Comparison of ENCODE assay signal across 22 cellular contexts in genomic region chr2:134406716-134407115, GRCh38.
DNase-seq lines count a peak whose midpoint lies in the region; ATAC-seq and TF ChIP-seq lines count a peak whose summit lies in the region.
"Had no signal": no experiment of that assay in that cellular context is flagged by ENCODE, and none has a peak within 500 bp of the region (broad histone marks: within the 10 kb centered on the region; RNA-seq: fewer than 3 reads in every experiment).

No MANE protein-coding gene starts in this region.

- H3K9me3 Mint-ChIP-seq in activated T-cell treated with anti-CD3 and anti-CD28 coated beads, Interleukin-2, amount 50 U/mL, for 24 hours = no peaks in the 10 kb centered on the region
- no peaks in the 10 kb centered on the region for H3K9me3 Mint-ChIP-seq in activated T-cell treated with anti-CD3 and anti-CD28 coated beads, Interleukin-2, amount 50 U/mL, for 72 hours
- H3K9me3 Mint-ChIP-seq: natural killer cell treated with Interleukin-12 subunit alpha and Interleukin-12 subunit beta and Interleukin-15 and Interleukin-18, amount 100 ng/mL, for 72 hours; stimulated activated naive CD8-positive, alpha-beta T cell treated with anti-CD3 and anti-CD28 coated beads, Interleukin-15, amount 100 ng/mL, for 72 hours had no signal

- H3K9me3 ChIP-seq in mammary epithelial cell (replicated peaks; ENCODE audit: insufficient read depth, low read length) = no peaks in the 10 kb centered on the region
- H3K9me3 ChIP-seq: adrenal gland, SJSA1, thyroid gland, vagina had no signal

- no peak overlapping the region for H3K4me3 ChIP-seq in mammary epithelial cell (replicated peaks in 1 of 3; ENCODE audit: insufficient read depth in 1 of 3, low read depth in 2 of 3, low read length in 3 of 3)
- H3K4me3 ChIP-seq: adrenal gland, K562, SJSA1, thyroid gland, vagina had no signal

- no peaks in the 10 kb centered on the region for H3K27me3 ChIP-seq in mammary epithelial cell (ENCODE audit: insufficient read depth, low read length)
- H3K27me3 ChIP-seq: adrenal gland, SJSA1, thyroid gland, vagina had no signal

- peak overlapping the region; percentile 61 for H3K27ac Mint-ChIP-seq in activated T-cell treated with anti-CD3 and anti-CD28 coated beads, Interleukin-2, amount 50 U/mL, for 24 hours
- no peak overlapping the region for H3K27ac Mint-ChIP-seq in activated T-cell treated with anti-CD3 and anti-CD28 coated beads, Interleukin-2, amount 50 U/mL, for 72 hours
- H3K27ac Mint-ChIP-seq: stimulated activated naive CD8-positive, alpha-beta T cell treated with anti-CD3 and anti-CD28 coated beads, Interleukin-15, amount 100 ng/mL, for 72 hours had no signal

- peaks cover 58% of the 10 kb centered on the region for H3K4me1 ChIP-seq in mammary epithelial cell (ENCODE audit: insufficient read depth, low read length)

- no peak overlapping the region for H2AFZ ChIP-seq in mammary epithelial cell (ENCODE audit: low read depth, low read length)

- no peaks in the 10 kb centered on the region for H3K79me2 ChIP-seq in mammary epithelial cell (ENCODE audit: insufficient read depth, low read length)

- CTCF ChIA-PET in mammary epithelial cell (lab: Charles Lee; ENCODE audit: low non-redundant PET) = interaction anchor here (0.6 kb wide), 2 partner anchors 521 to 522 kb away, joined by 5 to 7 read pairs; no protein-coding TSS in a partner anchor

- TF ChIP-seq CTCF in mammary epithelial cell (conservative IDR thresholded peaks at IDR 0.05 in 1 of 2, IDR thresholded peaks at IDR 0.05 in 1 of 2; ENCODE audit: extremely low read depth in 1 of 2, insufficient read depth in 1 of 2, low read depth in 1 of 2, low read length in 2 of 2) = no peak

- H3K36me3 ChIP-seq in mammary epithelial cell (ENCODE audit: insufficient read depth, low read length) = no peaks in the 10 kb centered on the region
- H3K36me3 ChIP-seq: adrenal gland, SJSA1, thyroid gland had no signal

- in situ Hi-C loops in mammary epithelial cell (cut with MboI; ENCODE audit: low sequenced_read_pairs in 2 of 2) = loop anchor here in 1 of 2 donors (25.0 kb wide), 3 partner anchors 169 to 519 kb away; no protein-coding TSS in a partner anchor

- WGBS in mammary epithelial cell (ENCODE audit: low coverage, missing lambda C conversion rate) = 100% methylated on average over 3 of the region's 3 CpGs

- H3K36me3 Mint-ChIP-seq in activated T-cell treated with anti-CD3 and anti-CD28 coated beads, Interleukin-2, amount 50 U/mL, for 24 hours (ENCODE audit: low read depth) = peaks cover 55% of the 10 kb centered on the region
- H3K36me3 Mint-ChIP-seq in activated T-cell treated with anti-CD3 and anti-CD28 coated beads, Interleukin-2, amount 50 U/mL, for 72 hours (ENCODE audit: insufficient read depth in 2 of 2) = no peaks in the 10 kb centered on the region

- no peak overlapping the region for H3K4me2 ChIP-seq in mammary epithelial cell (ENCODE audit: insufficient read depth, low read depth, low read length)

- no peaks in the 10 kb centered on the region for H3K27me3 Mint-ChIP-seq in activated T-cell treated with anti-CD3 and anti-CD28 coated beads, Interleukin-2, amount 50 U/mL, for 24 hours
- H3K27me3 Mint-ChIP-seq in activated T-cell treated with anti-CD3 and anti-CD28 coated beads, Interleukin-2, amount 50 U/mL, for 72 hours (ENCODE audit: low read depth) = no peaks in the 10 kb centered on the region
- H3K27me3 Mint-ChIP-seq: natural killer cell treated with Interleukin-12 subunit alpha and Interleukin-12 subunit beta and Interleukin-15 and Interleukin-18, amount 100 ng/mL, for 72 hours; stimulated activated naive CD8-positive, alpha-beta T cell treated with anti-CD3 and anti-CD28 coated beads, Interleukin-15, amount 100 ng/mL, for 72 hours had no signal

- H3K27ac ChIP-seq in mammary epithelial cell (ENCODE audit: insufficient read depth, low read depth, low read length) = peak overlapping the region; percentile 37
- H3K27ac ChIP-seq: adrenal gland, SJSA1, thyroid gland, vagina had no signal

- BruUV-seq in mammary epithelial cell (replicated peaks; lab: Mats Ljungman, UMichigan) = TSS peak; percentile 73

- no peak overlapping the region for H3K9ac ChIP-seq in mammary epithelial cell (ENCODE audit: insufficient read depth, low read length)

- peaks cover 54% of the 10 kb centered on the region for H3K4me1 Mint-ChIP-seq in activated T-cell treated with anti-CD3 and anti-CD28 coated beads, Interleukin-2, amount 50 U/mL, for 24 hours (ENCODE audit: low read depth)
- peaks cover 40% of the 10 kb centered on the region for H3K4me1 Mint-ChIP-seq in activated T-cell treated with anti-CD3 and anti-CD28 coated beads, Interleukin-2, amount 50 U/mL, for 72 hours (ENCODE audit: low read depth)

- dilution Hi-C loops in mammary epithelial cell (cut with HindIII; ENCODE audit: low sequenced_read_pairs) = no loop called here

- ATAC-seq in activated T-cell treated with anti-CD3 and anti-CD28 coated beads, Interleukin-2, amount 50 U/mL, for 72 hours (replicated peaks in 1 of 2) = no peak
- ATAC-seq in HG02642 (IDR thresholded peaks at IDR 0.05; ENCODE audit: poor library complexity, unreplicated experiment) = no peak
- ATAC-seq: K562; natural killer cell treated with Interleukin-12 subunit alpha and Interleukin-12 subunit beta and Interleukin-15 and Interleukin-18, amount 100 ng/mL, for 72 hours; stimulated activated naive CD8-positive, alpha-beta T cell treated with anti-CD3 and anti-CD28 coated beads, Interleukin-15, amount 100 ng/mL, for 72 hours had no signal

- DNase-seq in activated T-cell treated with anti-CD3 and anti-CD28 coated beads, Interleukin-2, amount 50 U/mL, for 24 hours = no peak
- DNase-seq in activated T-cell treated with anti-CD3 and anti-CD28 coated beads, Interleukin-2, amount 50 U/mL, for 72 hours = no peak
- DNase-seq in NAMALWA (ENCODE audit: low spot score) = peak; percentile 24
- no peak for DNase-seq in mammary epithelial cell
- no peak for DNase-seq in T-helper 1 cell
- no peak for DNase-seq in amygdala (lab: John Stamatoyannopoulos, UW)
- no peak for DNase-seq in NCI-H1417 treated with DMSO at 0.1 percent for 48 hours (lab: John Stamatoyannopoulos, UW)
- DNase-seq: activated naive CD4-positive, alpha-beta T cell; activated T-cell treated with anti-CD3 and anti-CD28 coated beads, Interleukin-2, amount 50 U/mL, for 48 hours; adrenal gland; AML-193; COR-L47; effector CD4-positive, alpha-beta T cell; glutamatergic neuron; NCI-H510A; stimulated activated naive CD8-positive, alpha-beta T cell treated with anti-CD3 and anti-CD28 coated beads, Interleukin-15, amount 100 ng/mL, for 72 hours; thyroid gland had no signal

- no peaks in the 10 kb centered on the region for H4K20me1 ChIP-seq in mammary epithelial cell (ENCODE audit: insufficient read depth, low read length)

- H3K4me3 Mint-ChIP-seq in activated T-cell treated with anti-CD3 and anti-CD28 coated beads, Interleukin-2, amount 50 U/mL, for 24 hours = no peak overlapping the region
- H3K4me3 Mint-ChIP-seq in activated T-cell treated with anti-CD3 and anti-CD28 coated beads, Interleukin-2, amount 50 U/mL, for 72 hours = no peak overlapping the region
- H3K4me3 Mint-ChIP-seq: natural killer cell treated with Interleukin-12 subunit alpha and Interleukin-12 subunit beta and Interleukin-15 and Interleukin-18, amount 100 ng/mL, for 72 hours; stimulated activated naive CD8-positive, alpha-beta T cell treated with anti-CD3 and anti-CD28 coated beads, Interleukin-15, amount 100 ng/mL, for 72 hours had no signal

- intact Hi-C loops in mammary epithelial cell (cut with micrococcal nuclease) = loop anchor here (1.0 kb wide), 1 partner anchor 288 kb away; no protein-coding TSS in a partner anchor
